8 cellular contexts compared by ENCODE assay signal in genomic region chr2:238158807-238159539, GRCh38. TPM values are rescaled to one million over a fixed set of nuclear protein-coding genes. Genes with fewer than 3 reads are reported as not detected.
DNase-seq lines count a peak whose midpoint lies in the region; ATAC-seq and TF ChIP-seq lines count a peak whose summit lies in the region.

ERFE (plus strand) TSS chr2:238158970; CDS start chr2:238159008, 38 bp downstream.

- H3K9me3 ChIP-seq in GM23248 (ENCODE audit: low read depth) = no peaks in the 10 kb centered on the region
- H3K9me3 ChIP-seq in PC-3 (ENCODE audit: low read length) = no peaks in the 10 kb centered on the region
- no peaks in the 10 kb centered on the region for H3K9me3 ChIP-seq in right cardiac atrium (ENCODE audit: control insufficient read depth, low read length)
- H3K9me3 ChIP-seq in skeletal muscle tissue (ENCODE audit: control insufficient read depth in 3 of 3, low read length in 3 of 3) = no peaks in the 10 kb centered on the region

- H3K36me3 ChIP-seq in GM23248 (ENCODE audit: low read depth) = no peaks in the 10 kb centered on the region
- H3K36me3 ChIP-seq in PC-3 (ENCODE audit: low read depth, low read length) = no peaks in the 10 kb centered on the region; the same call in 1 of the 2 replicates
- H3K36me3 ChIP-seq in skeletal muscle tissue (ENCODE audit: control insufficient read depth in 3 of 3, insufficient read depth in 3 of 3, low read length in 3 of 3) = no peaks in the 10 kb centered on the region

- H4K20me1 ChIP-seq in GM23248 (ENCODE audit: insufficient read depth) (no peaks in the 10 kb centered on the region), PC-3 (ENCODE audit: low read length) (no peaks in the 10 kb centered on the region)

- CTCF ChIA-PET in PC-3 (lab: Charles Lee) = no interaction called here

- 3 to 4% methylated on average over 32 to 62 of the region's 94 CpGs for WGBS in GM23248 (ENCODE audit: low coverage in 1 of 2, low lambda C conversion rate in 2 of 2, missing lambda C conversion rate in 2 of 2), 2 experiments
- 2% methylated on average over 79 of the region's 94 CpGs for WGBS in right cardiac atrium

- H3K4me1 ChIP-seq in GM23248 (ENCODE audit: insufficient read depth) (no peaks in the 10 kb centered on the region), PC-3 (ENCODE audit: insufficient read depth, low read length) (no peaks in the 10 kb centered on the region), right cardiac atrium (ENCODE audit: control insufficient read depth, insufficient read depth, low read length) (no peaks in the 10 kb centered on the region), skeletal muscle tissue (ENCODE audit: control insufficient read depth in 3 of 3, insufficient read depth in 3 of 3, low read length in 3 of 3) (peaks cover 11 to 32% (median 31%) of the 10 kb centered on the region in 3 donors)

- ATAC-seq in PC-3 (peak; percentile 75), right cardiac atrium (peak; percentile 38 to 40), HG02981 (IDR thresholded peaks at IDR 0.05; ENCODE audit: unreplicated experiment) (no peak), GM18861 (IDR thresholded peaks at IDR 0.05; ENCODE audit: unreplicated experiment) (no peak)

- H3K9me2 ChIP-seq in GM23248 (ENCODE audit: insufficient read depth) = no peaks in the 10 kb centered on the region
- H3K9me2 ChIP-seq in PC-3 (replicated peaks; ENCODE audit: low read length) = no peaks in the 10 kb centered on the region

- no peak for TF ChIP-seq CTCF in PC-3 (conservative IDR thresholded peaks at IDR 0.05; ENCODE audit: low read depth, low read length)

- H3F3A ChIP-seq in GM23248 (ENCODE audit: insufficient read depth) (no peaks in the 10 kb centered on the region), PC-3 (ENCODE audit: low read length, unreplicated experiment) (no peaks in the 10 kb centered on the region)

- intact Hi-C loops in PC-3 (cut with micrococcal nuclease) (no loop called here), right cardiac atrium (cut with DNase I) (no loop called here)

- no peaks in the 10 kb centered on the region for H3K79me2 ChIP-seq in GM23248 (ENCODE audit: insufficient read depth)
- no peaks in the 10 kb centered on the region for H3K79me2 ChIP-seq in PC-3 (ENCODE audit: low read length)

- in situ Hi-C loops in GM23248 (cut with MboI) = no loop called here

- BruUV-seq in PC-3 (replicated peaks; lab: Mats Ljungman, UMichigan) = no TSS peak

- H3K27ac ChIP-seq in GM23248 (no peak within 1 kb of the TSS), PC-3 (ENCODE audit: low read length) (no peak within 1 kb of the TSS), right cardiac atrium (ENCODE audit: low read length) (no peak within 1 kb of the TSS), skeletal muscle tissue (ENCODE audit: low read depth, low read length) (no peak within 1 kb of the TSS)

- POLR2A ChIA-PET in PC-3 (lab: Charles Lee; ENCODE audit: unreplicated experiment) = no interaction called here

- no peaks in the 10 kb centered on the region for H3K27me3 ChIP-seq in GM23248 (replicated peaks; ENCODE audit: insufficient read depth)
- H3K27me3 ChIP-seq in PC-3 (ENCODE audit: low read length) = no peaks in the 10 kb centered on the region
- H3K27me3 ChIP-seq in right cardiac atrium (ENCODE audit: control insufficient read depth, insufficient read depth) = no peaks in the 10 kb centered on the region
- peaks cover 17 to 23% (median 18%) of the 10 kb centered on the region in 3 donors for H3K27me3 ChIP-seq in skeletal muscle tissue (ENCODE audit: control insufficient read depth in 3 of 3, insufficient read depth in 3 of 3, low read length in 3 of 3)

- H3K4me3 ChIP-seq in GM23248 (peak within 1 kb of the TSS; percentile 62), PC-3 (ENCODE audit: low read length) (peak within 1 kb of the TSS; percentile 63), right cardiac atrium (ENCODE audit: low read length) (peak within 1 kb of the TSS; percentile 47), skeletal muscle tissue (ENCODE audit: low read length in 3 of 3) (peak within 1 kb of the TSS in 2 of 3 donors; percentile 20 to 23)

- DNase-seq in COLO668 (lab: John Stamatoyannopoulos, UW; ENCODE audit: unreplicated experiment) = peak; percentile 83
- DNase-seq in GM23248 = peak; percentile 69
- peak; percentile 61 for DNase-seq in PC-3
- peak; percentile 61 for DNase-seq in activated naive CD4-positive, alpha-beta T cell treated with anti-CD3 and anti-CD28 coated beads, Interleukin-2, amount 50 U/mL, for 16 hours
- peak in 2 of 3 donors; percentile 69 to 81 for DNase-seq in right cardiac atrium

- peak within 1 kb of the TSS; percentile 70 for H3K4me2 ChIP-seq in GM23248 (ENCODE audit: unreplicated experiment)
- H3K4me2 ChIP-seq in PC-3 (ENCODE audit: low read length) = peak within 1 kb of the TSS; percentile 76

- H3K9ac ChIP-seq in GM23248 = peak within 1 kb of the TSS; percentile 53; the same call in 1 of the 2 replicates
- peak within 1 kb of the TSS; percentile 7; the same call in 1 of the 2 replicates for H3K9ac ChIP-seq in PC-3 (ENCODE audit: low read length)
- H3K9ac ChIP-seq in skeletal muscle tissue (ENCODE audit: low read depth in 1 of 3, low read length in 3 of 3) = peak within 1 kb of the TSS in 1 of 3 donors; percentile 23

- H2AFZ ChIP-seq in GM23248 (peak within 1 kb of the TSS; percentile 42; the same call in 1 of the 2 replicates), PC-3 (ENCODE audit: low read length) (peak within 1 kb of the TSS; percentile 45; the same call in 1 of the 2 replicates)

RNA-seq across cellular contexts. Expression of gene ERFE, which starts in this region (rescaled TPM):
- total RNA-seq in GM23248 (2014; rRNA removed; shearing (Covaris generic)) = 0.51 and 0.86 TPM in 2 replicates
- 0.41 and 0.79 TPM in 2 replicates for polyA plus RNA-seq in GM23248 (2016; fragmentation: Nextera tagmentation; extraction: Ambion mirVana)
- 7.4 and 8.5 TPM in 2 replicates for total RNA-seq in PC-3 (2014; rRNA removed)
- under 1 TPM in 3 of 4 donors, not detected in 1; 0.35 to 0.81 (median 0.69) TPM for total RNA-seq in right cardiac atrium
- polyA plus RNA-seq in right cardiac atrium = 0.16 TPM
- total RNA-seq in skeletal muscle tissue = 4.2 TPM

Comparison
In these comparisons a context has a peak if more than half of its experiments do, and no peak if none do; other contexts are left out.
1. Peak in DNase-seq, H3K4me3 ChIP-seq, H3K9ac ChIP-seq and H3K4me2 ChIP-seq in GM23248; RNA of the gene not detected or under 1 TPM.
2. Peak in DNase-seq, ATAC-seq and H3K4me3 ChIP-seq in right cardiac atrium; RNA of the gene not detected or under 1 TPM.